ENCODE assay signal across 1 cellular context in genomic region chr4:28702571-28702970, GRCh38.
TF ChIP-seq lines count a peak whose summit lies in the region.

No MANE protein-coding gene starts in this region.

TF ChIP-seq in IMR-90, 13 proteins besides CTCF, POLR2A, EP300 and RAD21 (continued from another document):
- TF ChIP-seq USF2 (IDR thresholded peaks at IDR 0.05; ENCODE audit: low read depth, low read length) (no peak), RFX5 (IDR thresholded peaks at IDR 0.05; ENCODE audit: low read depth, low read length) (no peak), MAZ (IDR thresholded peaks at IDR 0.05; ENCODE audit: borderline replicate concordance, low read depth, low read length) (no peak), NFE2L2 (IDR thresholded peaks at IDR 0.05; ENCODE audit: low read depth, low read length) (no peak)
